In genomic region chr22:38295863-38296262, GRCh38 we compare ENCODE assay signal across 15 cellular contexts. TPM values are rescaled to one million over a fixed set of nuclear protein-coding genes. Genes with fewer than 3 reads are reported as not detected.
DNase-seq lines count a peak whose midpoint lies in the region; ATAC-seq and TF ChIP-seq lines count a peak whose summit lies in the region.
"Had no signal": no experiment of that assay in that cellular context is flagged by ENCODE, and none has a peak within 500 bp of the region (broad histone marks: within the 10 kb centered on the region; RNA-seq: fewer than 3 reads in every experiment).

No MANE protein-coding gene starts in this region.

- WGBS in endodermal cell (ENCODE audit: insufficient coverage in 1 of 2, insufficient read length in 1 of 2), 2 experiments, result 94 to 97% methylated on average over 9 of the region's 9 CpGs

- peaks cover 70% of the 10 kb centered on the region for H3K36me3 Mint-ChIP-seq in endodermal cell (ENCODE audit: low read depth)

- no peak for DNase-seq in left ventricle myocardium inferior
- no peak for DNase-seq in Right ventricle myocardium superior
- DNase-seq in breast epithelium (ENCODE audit: low spot score in 2 of 2), result no peak
- DNase-seq in osteoblast (ENCODE audit: insufficient read length, low spot score, missing footprints), result peak; percentile 26
- no peak for DNase-seq in RKO (ENCODE audit: low spot score)
- no peak for DNase-seq in occipital lobe (lab: John Stamatoyannopoulos, UW)
- DNase-seq in endodermal cell, result no peak
- DNase-seq: IMR-90, MV-4-11, NCI-H1417 treated with DMSO at 0.1 percent for 48 hours, NCI-H2029 treated with DMSO at 0.1 percent for 48 hours, NCI-H510A treated with DMSO at 0.1 percent for 48 hours had no signal

- H3K9me3 ChIP-seq in left ventricle myocardium inferior (replicated peaks), result no peaks in the 10 kb centered on the region
- H3K9me3 ChIP-seq in breast epithelium, result no peaks in the 10 kb centered on the region
- H3K9me3 ChIP-seq in osteoblast (ENCODE audit: low read depth, low read length), result no peaks in the 10 kb centered on the region
- H3K9me3 ChIP-seq in endodermal cell (ENCODE audit: control insufficient read depth, low read length), result no peaks in the 10 kb centered on the region
- H3K9me3 ChIP-seq: HAP-1 had no signal

- intact Hi-C loops in left ventricle myocardium inferior (cut with micrococcal nuclease) (no loop called here), Right ventricle myocardium superior (cut with DNase I) (no loop called here), breast epithelium (cut with DNase I; ENCODE audit: low total_unique reads) (no loop called here)

- H3K79me2 ChIP-seq in osteoblast (ENCODE audit: insufficient read depth, low read length), result peaks cover 78% of the 10 kb centered on the region

- TF ChIP-seq CTCF in left ventricle myocardium inferior (IDR thresholded peaks at IDR 0.05; ENCODE audit: borderline replicate concordance), result no peak
- no peak for TF ChIP-seq CTCF in breast epithelium (IDR thresholded peaks at IDR 0.05)
- TF ChIP-seq CTCF in osteoblast (IDR thresholded peaks at IDR 0.05; ENCODE audit: extremely low read depth, low read depth, low read length), result no peak
- no peak for TF ChIP-seq CTCF in endodermal cell (conservative IDR thresholded peaks at IDR 0.05)

- TF ChIP-seq POLR2A in breast epithelium (IDR thresholded peaks at IDR 0.05), result no peak

- H3K27ac Mint-ChIP-seq in endodermal cell, result no peak overlapping the region

- H3K9me3 Mint-ChIP-seq in endodermal cell, result no peaks in the 10 kb centered on the region

- H3K27ac ChIP-seq in left ventricle myocardium inferior (replicated peaks) (peak overlapping the region; percentile 74), breast epithelium (peak overlapping the region; percentile 97), osteoblast (ENCODE audit: low read depth, low read length) (peak overlapping the region; percentile 56), endodermal cell (ENCODE audit: low read depth, low read length) (no peak overlapping the region)
- H3K27ac ChIP-seq: C4-2B had no signal

- no peak overlapping the region for H3K4me3 Mint-ChIP-seq in endodermal cell

- H3K36me3 ChIP-seq in left ventricle myocardium inferior (peaks cover 93% of the 10 kb centered on the region), breast epithelium (peaks cover 10% of the 10 kb centered on the region), osteoblast (ENCODE audit: insufficient read depth, low read length) (peaks cover 99% of the 10 kb centered on the region), endodermal cell (ENCODE audit: control insufficient read depth, insufficient read depth, low read length) (peaks cover 93% of the 10 kb centered on the region)

- H3K9ac ChIP-seq in endodermal cell (ENCODE audit: extremely low read depth, low read length, poor library complexity, severe bottlenecking), result no peak overlapping the region

- peaks cover 57% of the 10 kb centered on the region for H4K20me1 ChIP-seq in osteoblast (ENCODE audit: insufficient read depth, low read length)

- no peaks in the 10 kb centered on the region for H3K27me3 ChIP-seq in left ventricle myocardium inferior (ENCODE audit: low read depth)
- no peaks in the 10 kb centered on the region for H3K27me3 ChIP-seq in breast epithelium
- no peaks in the 10 kb centered on the region for H3K27me3 ChIP-seq in osteoblast (ENCODE audit: insufficient read depth, low read length)
- H3K27me3 ChIP-seq in endodermal cell (ENCODE audit: control insufficient read depth, insufficient read depth, low read length, poor library complexity, severe bottlenecking), result no peaks in the 10 kb centered on the region

- H3K4me3 ChIP-seq in left ventricle myocardium inferior (no peak overlapping the region), breast epithelium (no peak overlapping the region), osteoblast (ENCODE audit: insufficient read depth, low read length) (no peak overlapping the region), endodermal cell (ENCODE audit: low read length) (no peak overlapping the region)
- H3K4me3 ChIP-seq: HAP-1 had no signal

- ATAC-seq in Right ventricle myocardium superior (ENCODE audit: poor library complexity), result no peak
- ATAC-seq in activated CD4-positive, CD25-positive, alpha-beta regulatory T cell treated with anti-CD3 and anti-CD28 coated beads, Interleukin-2, amount 50 U/mL, for 24 hours, result no peak

- no peaks in the 10 kb centered on the region for H3K27me3 Mint-ChIP-seq in endodermal cell (ENCODE audit: insufficient read depth)

- H3K4me2 ChIP-seq in osteoblast (ENCODE audit: insufficient read depth, low read length), result no peak overlapping the region

- H3K4me1 ChIP-seq in left ventricle myocardium inferior (peaks cover 56% of the 10 kb centered on the region), breast epithelium (peaks cover 0 to 17% of the 10 kb centered on the region in 2 donors), osteoblast (ENCODE audit: insufficient read depth, low read length) (peaks cover 16% of the 10 kb centered on the region), endodermal cell (ENCODE audit: control insufficient read depth, insufficient read depth, low read length) (no peaks in the 10 kb centered on the region)
- H3K4me1 ChIP-seq: HAP-1 had no signal

- H3K4me1 Mint-ChIP-seq in endodermal cell, result no peaks in the 10 kb centered on the region

- H2AFZ ChIP-seq in osteoblast (ENCODE audit: low read length), result no peak overlapping the region

RNA-seq across cellular contexts. Expression of gene CSNK1E, which starts 21.4 kb away (rescaled TPM):
- 76.1 TPM for total RNA-seq in left ventricle myocardium inferior
- total RNA-seq in Right ventricle myocardium superior, result 65.7 TPM
- total RNA-seq in breast epithelium, result 100 to 1,000 TPM in 2 of 3 donors, 10 to 100 TPM in 1; 83.0 to 147 (median 117) TPM
- total RNA-seq in osteoblast, result 142 and 152 TPM in 2 replicates
- 172 TPM for total RNA-seq in occipital lobe
- total RNA-seq in endodermal cell, result 100 to 1,000 TPM; 224 to 229 TPM
- polyA plus RNA-seq in endodermal cell (2013, experiment 1 of 2), result 167 TPM
- 148 TPM for polyA plus RNA-seq in endodermal cell (2013, experiment 2 of 2)

RNA-seq across cellular contexts. Expression of gene TMEM184B, which starts 23.1 kb away (rescaled TPM):
- total RNA-seq in left ventricle myocardium inferior (50.6 TPM), Right ventricle myocardium superior (42.2 TPM), breast epithelium (10 to 100 TPM; 30.6 to 49.5 (median 42.4) TPM), osteoblast (29.8 and 30.0 TPM in 2 replicates), occipital lobe (10.9 TPM), endodermal cell (10 to 100 TPM; 55.4 to 57.6 TPM)
- 56.1 TPM for polyA plus RNA-seq in endodermal cell (2013, experiment 1 of 2)
- polyA plus RNA-seq in endodermal cell (2013, experiment 2 of 2), result 47.2 TPM
